In the genomic region with DNA sequence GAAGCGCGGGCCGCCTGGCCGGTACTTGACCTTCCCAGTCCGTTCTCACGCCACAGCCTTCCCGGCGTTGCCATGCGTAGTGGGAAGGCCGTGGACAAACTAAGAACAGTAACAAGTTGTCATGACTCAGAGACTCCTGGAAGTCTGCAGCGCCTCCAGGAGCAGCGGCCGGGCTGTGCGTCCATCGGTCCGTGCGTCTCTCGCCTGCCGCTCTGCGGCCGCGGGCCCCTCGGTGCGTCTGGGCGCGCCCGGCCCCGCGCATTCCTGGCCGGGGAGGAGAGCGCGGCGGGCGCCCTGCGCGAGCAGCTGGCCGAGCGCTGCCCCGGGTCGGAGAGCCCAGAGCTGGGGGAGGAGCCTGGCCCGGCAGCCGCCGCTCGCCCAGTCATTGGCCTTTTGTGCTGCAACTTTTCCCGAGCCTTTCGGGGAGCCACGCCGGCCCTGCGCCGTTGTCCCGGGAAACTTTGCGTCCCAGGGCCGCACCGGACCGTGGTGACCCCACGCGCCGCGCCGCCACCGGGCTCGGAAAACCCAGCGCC, we compare ENCODE assay signal across 1 cellular context.
A peak's percentile ranks its signal among the peaks of the same experiment; 100 is the strongest.
TF ChIP-seq lines count a peak whose summit lies in the region.

No MANE protein-coding gene starts in this region.

TF ChIP-seq in HCT116, 20 proteins besides CTCF, POLR2A, EP300 and RAD21 (continued from another document):
- TF ChIP-seq REST (IDR thresholded peaks at IDR 0.05; ENCODE audit: low read depth), result no peak
- TF ChIP-seq, protein P1, sequence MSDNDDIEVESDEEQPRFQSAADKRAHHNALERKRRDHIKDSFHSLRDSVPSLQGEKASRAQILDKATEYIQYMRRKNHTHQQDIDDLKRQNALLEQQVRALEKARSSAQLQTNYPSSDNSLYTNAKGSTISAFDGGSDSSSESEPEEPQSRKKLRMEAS (IDR thresholded peaks at IDR 0.05), result peak; percentile 47; the same call in 1 of the 2 replicates
- peak; percentile 52 for TF ChIP-seq TCF7L2 (IDR thresholded peaks at IDR 0.05; ENCODE audit: borderline replicate concordance, extremely low read depth, insufficient read depth, insufficient read length)
- no peak for TF ChIP-seq EZH2 (IDR thresholded peaks at IDR 0.05)
